Comparison of ENCODE assay signal across 12 cellular contexts in the genomic region with DNA sequence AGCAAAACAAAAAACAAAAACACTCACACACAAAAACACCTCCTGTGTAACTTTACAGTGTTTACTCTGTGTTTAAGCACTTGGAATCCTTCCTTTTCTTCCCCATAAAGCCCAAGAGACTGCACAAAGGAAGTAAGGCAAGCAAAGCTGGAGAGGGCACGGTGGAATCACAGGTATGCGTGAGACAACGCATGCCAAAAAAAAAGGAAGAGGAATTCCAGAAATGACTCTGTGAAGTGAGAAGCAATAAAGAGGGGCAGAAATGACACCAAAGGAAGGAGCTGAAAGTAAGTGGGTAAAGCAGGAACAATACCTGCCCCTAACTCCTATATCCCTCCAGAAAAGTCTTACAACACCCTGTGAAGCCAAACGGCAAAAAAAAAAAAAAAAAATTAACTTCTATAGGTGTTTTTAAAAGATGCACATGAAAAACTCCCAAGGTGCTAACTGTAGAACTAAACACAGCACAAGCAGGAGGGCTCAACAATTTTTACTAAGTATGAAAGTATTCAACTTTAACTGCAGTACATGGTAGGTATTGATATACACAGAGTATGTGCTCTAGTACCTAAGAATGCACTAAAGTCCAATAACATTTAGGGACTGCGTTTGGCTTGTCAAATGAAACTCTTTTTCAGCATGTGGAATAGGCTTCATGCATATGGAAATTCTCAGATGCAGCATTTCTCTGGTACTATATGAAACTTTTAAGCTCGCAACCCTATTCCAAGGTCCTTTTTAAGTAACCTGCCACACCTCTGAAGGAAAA. TPM values are rescaled to one million over a fixed set of nuclear protein-coding genes. Genes with fewer than 3 reads are reported as not detected.
DNase-seq lines count a peak whose midpoint lies in the region; ATAC-seq and TF ChIP-seq lines count a peak whose summit lies in the region.
"Had no signal": no experiment of that assay in that cellular context is flagged by ENCODE, and none has a peak within 500 bp of the region (broad histone marks: within the 10 kb centered on the region; RNA-seq: fewer than 3 reads in every experiment).

No MANE protein-coding gene starts in this region.

- H4K91ac ChIP-seq in IMR-90 (ENCODE audit: insufficient read depth, low read depth, low read length) (no peak overlapping the region), mesenchymal stem cell (ENCODE audit: low read length) (no peak overlapping the region)

- H2BK5ac ChIP-seq in IMR-90 (ENCODE audit: low read depth, low read length, poor library complexity, severe bottlenecking) (peak overlapping the region; percentile 90), mesenchymal stem cell (ENCODE audit: low read depth, low read length, poor library complexity, severe bottlenecking) (no peak overlapping the region)

- peak overlapping the region; percentile 35; the same call in 1 of the 2 replicates for H4K5ac ChIP-seq in IMR-90 (ENCODE audit: low read depth, low read length)

- H3K9me3 Mint-ChIP-seq in chondrocyte (ENCODE audit: low read depth): no peaks in the 10 kb centered on the region

- peak overlapping the region; percentile 29; the same call in 1 of the 2 replicates for H3K56ac ChIP-seq in IMR-90 (ENCODE audit: extremely low read depth, insufficient read depth, low read length)

- H3K14ac ChIP-seq in IMR-90 (replicated peaks; ENCODE audit: low read depth, low read length) (peak overlapping the region; percentile 6), mesenchymal stem cell (ENCODE audit: low read length in 2 of 2) (peak overlapping the region in 1 of 2 experiments; percentile 4)

- H2BK20ac ChIP-seq in IMR-90 (ENCODE audit: low read depth, low read length): no peak overlapping the region; the same call in 1 of the 2 replicates

- POLR2A ChIA-PET in IMR-90 (lab: Charles Lee; ENCODE audit: unreplicated experiment): interaction anchor here (0.6 to 1.0 kb wide), 4 partner anchors 10 to 888 kb away, joined by 4 to 6 read pairs (median 4); no protein-coding TSS in a partner anchor

- H3K4me1 ChIP-seq in IMR-90 (ENCODE audit: control insufficient read depth, insufficient read depth, low read length) (peaks cover 10% of the 10 kb centered on the region), mesenchymal stem cell (ENCODE audit: control insufficient read depth, insufficient read depth, low read depth, low read length) (peaks cover 7% of the 10 kb centered on the region), upper lobe of right lung (peaks cover 32% of the 10 kb centered on the region)

- peaks cover 10% of the 10 kb centered on the region for H3K9me1 ChIP-seq in IMR-90 (ENCODE audit: insufficient read depth, low read length)

- H3K79me1 ChIP-seq in IMR-90 (ENCODE audit: low read depth in 1 of 2, low read length in 2 of 2) (peaks cover 0 to 16% of the 10 kb centered on the region in 2 experiments; a peak in 2 of 4 replicates), mesenchymal stem cell (replicated peaks; ENCODE audit: low read length, poor library complexity, severe bottlenecking) (no peaks in the 10 kb centered on the region)

- peak overlapping the region in 1 of 2 experiments; percentile 20; a peak in 2 of 4 replicates for H4K8ac ChIP-seq in IMR-90 (ENCODE audit: low read depth in 2 of 2, low read length in 2 of 2)
- no peak overlapping the region for H4K8ac ChIP-seq in mesenchymal stem cell (ENCODE audit: low read length)

- ATAC-seq in IMR-90 (ENCODE audit: low read depth) (no peak), upper lobe of right lung (peak; percentile 67), HG02973 (IDR thresholded peaks at IDR 0.05; ENCODE audit: unreplicated experiment) (no peak)

- H2BK120ac ChIP-seq in IMR-90 (ENCODE audit: low read depth, low read length) (no peak overlapping the region), mesenchymal stem cell (ENCODE audit: low read depth, low read length) (no peak overlapping the region)

- H3K9me3 ChIP-seq in IMR-90 (ENCODE audit: control insufficient read depth, insufficient read depth, low read length) (no peaks in the 10 kb centered on the region), mesenchymal stem cell (ENCODE audit: control insufficient read depth, low read length) (no peaks in the 10 kb centered on the region), upper lobe of right lung (no peaks in the 10 kb centered on the region)

- H3K23ac ChIP-seq in IMR-90 (ENCODE audit: low read depth, low read length): peak overlapping the region; percentile 37; the same call in 1 of the 2 replicates
- no peak overlapping the region for H3K23ac ChIP-seq in mesenchymal stem cell (ENCODE audit: low read length in 2 of 2)

- H3K36me3 ChIP-seq in IMR-90 (ENCODE audit: control insufficient read depth, insufficient read depth, low read length): peaks cover 46% of the 10 kb centered on the region
- peaks cover 5 to 98% of the 10 kb centered on the region in 2 experiments for H3K36me3 ChIP-seq in mesenchymal stem cell (ENCODE audit: control insufficient read depth in 1 of 2, insufficient read depth in 2 of 2, low read depth in 1 of 2, low read length in 2 of 2)
- peaks cover 6% of the 10 kb centered on the region for H3K36me3 ChIP-seq in upper lobe of right lung

- H2AFZ ChIP-seq in IMR-90 (replicated peaks; ENCODE audit: low read length, poor library complexity) (no peak overlapping the region), mesenchymal stem cell (ENCODE audit: low read depth, low read length) (no peak overlapping the region)

- no peaks in the 10 kb centered on the region for H3K27me3 Mint-ChIP-seq in chondrocyte (ENCODE audit: low read depth)

- TF ChIP-seq POLR2A in IMR-90 (IDR thresholded peaks at IDR 0.05; ENCODE audit: low read depth, low read length): peak; percentile 10; the same call in 1 of the 2 replicates

- H3K4me2 ChIP-seq in IMR-90 (ENCODE audit: low read depth, low read length) (peak overlapping the region; percentile 79), mesenchymal stem cell (ENCODE audit: low read length, poor library complexity, severe bottlenecking) (peak overlapping the region; percentile 13)

- dilution Hi-C loops in IMR-90 (cut with HindIII; ENCODE audit: low sequenced_read_pairs, unreplicated experiment): no loop called here

- H3K9ac ChIP-seq in IMR-90 (ENCODE audit: low read depth, low read length): peak overlapping the region; percentile 71
- H3K9ac ChIP-seq in mesenchymal stem cell (ENCODE audit: low read length): peak overlapping the region; percentile 100

- TF ChIP-seq CTCF in IMR-90 (conservative IDR thresholded peaks at IDR 0.05; ENCODE audit: low read depth, low read length): no peak
- TF ChIP-seq CTCF in chondrocyte (IDR thresholded peaks at IDR 0.05): no peak
- no peak for TF ChIP-seq CTCF in upper lobe of right lung (IDR thresholded peaks at IDR 0.05)

- no peak overlapping the region for H2BK12ac ChIP-seq in mesenchymal stem cell (ENCODE audit: low read length in 2 of 2)

- H3K27ac ChIP-seq in IMR-90 (ENCODE audit: insufficient read depth, low read length) (peak overlapping the region; percentile 84), mesenchymal stem cell (ENCODE audit: low read length, poor library complexity, severe bottlenecking) (peak overlapping the region; percentile 21), upper lobe of right lung (peak overlapping the region; percentile 30)

- H3K4me3 ChIP-seq in IMR-90 (ENCODE audit: insufficient read depth, low read depth, low read length) (peak overlapping the region; percentile 33), mesenchymal stem cell (ENCODE audit: insufficient read depth in 1 of 2, low read depth in 1 of 2, low read length in 2 of 2) (peak overlapping the region in 1 of 2 experiments; percentile 62), upper lobe of right lung (no peak overlapping the region)

- BruUV-seq in IMR-90 (replicated peaks; lab: Mats Ljungman, UMichigan): no TSS peak

- H3K36me3 Mint-ChIP-seq in chondrocyte (ENCODE audit: low read depth): peaks cover 25% of the 10 kb centered on the region

- no peak overlapping the region for H2BK15ac ChIP-seq in IMR-90 (ENCODE audit: low read depth, low read length)
- no peak overlapping the region for H2BK15ac ChIP-seq in mesenchymal stem cell (ENCODE audit: low read depth, poor library complexity, severe bottlenecking)

- peak; percentile 31 for DNase-seq in IMR-90
- DNase-seq in chondrocyte (ENCODE audit: low spot score): no peak
- DNase-seq in mesenchymal stem cell: no peak
- no peak for DNase-seq in upper lobe of right lung
- no peak for DNase-seq in activated T-cell treated with anti-CD3 and anti-CD28 coated beads, Interleukin-2, amount 50 U/mL, for 1 hour
- no peak for DNase-seq in epidermal melanocyte (ENCODE audit: insufficient read length, low spot score)
- DNase-seq: activated T-cell treated with anti-CD3 and anti-CD28 coated beads, Interleukin-2, amount 50 U/mL, for 48 hours; dorsolateral prefrontal cortex; NCI-H2171 treated with DMSO at 0.1 percent for 48 hours; stimulated activated CD4-positive, alpha-beta T cell treated with anti-CD3 and anti-CD28 coated beads, Interleukin-2, amount 100 ng/mL, for 48 hours; T-helper 1 cell had no signal

- in situ Hi-C loops in IMR-90 (cut with MboI; ENCODE audit: low sequenced_read_pairs): no loop called here

- intact Hi-C loops in IMR-90 (cut with micrococcal nuclease): no loop called here
- intact Hi-C loops in upper lobe of right lung (cut with DNase I): no loop called here

- H3K27me3 ChIP-seq in IMR-90 (ENCODE audit: control insufficient read depth, insufficient read depth, low read length) (no peaks in the 10 kb centered on the region), mesenchymal stem cell (ENCODE audit: control insufficient read depth in 1 of 2, insufficient read depth in 1 of 2, low read length in 2 of 2) (no peaks in the 10 kb centered on the region), upper lobe of right lung (no peaks in the 10 kb centered on the region)

- H3K18ac ChIP-seq in IMR-90 (ENCODE audit: low read depth, low read length) (peak overlapping the region; percentile 79; the same call in 1 of the 2 replicates), mesenchymal stem cell (ENCODE audit: low read depth in 1 of 2, low read length in 2 of 2) (no peak overlapping the region)

- CTCF ChIA-PET in IMR-90 (lab: Yijun Ruan, JAX): no interaction called here

- peak overlapping the region; percentile 98 for H3K27ac Mint-ChIP-seq in chondrocyte (ENCODE audit: unreplicated experiment)

- H2AK5ac ChIP-seq in IMR-90 (ENCODE audit: low read depth, low read length) (no peak overlapping the region), mesenchymal stem cell (ENCODE audit: low read length, severe bottlenecking) (no peak overlapping the region)

- WGBS in IMR-90 (ENCODE audit: extremely low coverage in 2 of 2, insufficient read length in 1 of 2), 2 experiments: 16% methylated on average over 3 of the region's 6 CpGs; no CpG with 5 or more reads in 1 of the 2 experiments
- WGBS in mesenchymal stem cell: 38% methylated on average over 1 of the region's 6 CpGs

- H4K20me1 ChIP-seq in IMR-90 (ENCODE audit: insufficient read depth, low read length): peaks cover 98% of the 10 kb centered on the region

- peak overlapping the region; percentile 47 for H3K4me3 Mint-ChIP-seq in chondrocyte (ENCODE audit: unreplicated experiment)

- no peak overlapping the region for H2AK9ac ChIP-seq in IMR-90 (replicated peaks; ENCODE audit: low read depth, low read length, poor library complexity)

- no peak for TF ChIP-seq RAD21 in IMR-90 (IDR thresholded peaks at IDR 0.05; ENCODE audit: low read length)

- H3K4ac ChIP-seq in IMR-90 (ENCODE audit: low read depth, low read length): peak overlapping the region; percentile 6; the same call in 1 of the 2 replicates
- no peak overlapping the region for H3K4ac ChIP-seq in mesenchymal stem cell (ENCODE audit: low read depth in 1 of 2, low read length in 2 of 2)

- peaks cover 100% of the 10 kb centered on the region for H3K4me1 Mint-ChIP-seq in chondrocyte (ENCODE audit: low read depth)

RNA-seq across cellular contexts. Expression of gene RND3, which starts 9.1 kb away (rescaled TPM):
- total RNA-seq in IMR-90 (2012; rRNA removed): 331 and 449 TPM in 2 replicates
- 111 and 136 TPM in 2 replicates for polyA plus RNA-seq in IMR-90 (2012; rRNA removed)
- 23.5 and 27.4 TPM in 2 replicates for polyA plus RNA-seq in IMR-90 (2012; cell fraction: cytosol; rRNA removed)
- polyA plus RNA-seq in IMR-90 (2012; cell fraction: nucleus; rRNA removed; ENCODE audit: low replicate concordance): 14.3 and 120 TPM in 2 replicates
- total RNA-seq in chondrocyte: 65.1 to 125 TPM (median 124 TPM) in 3 replicates
- polyA plus RNA-seq in mesenchymal stem cell (2013, experiment 1 of 2): 184 TPM
- polyA plus RNA-seq in mesenchymal stem cell (2013, experiment 2 of 2): 178 TPM
- total RNA-seq in upper lobe of right lung: 32.6 TPM

Comparison
In these comparisons a context has a peak if more than half of its experiments do, and no peak if none do; other contexts are left out.
1. H3K27ac ChIP-seq: peak in every context shown above with its lines; median percentile 84 in IMR-90; 30 in upper lobe of right lung; 21 in mesenchymal stem cell.